Comparison of ENCODE assay signal across 12 cellular contexts in genomic region chr7:100224891-100225290, GRCh38. TPM values are rescaled to one million over a fixed set of nuclear protein-coding genes. Genes with fewer than 3 reads are reported as not detected.
DNase-seq lines count a peak whose midpoint lies in the region; ATAC-seq and TF ChIP-seq lines count a peak whose summit lies in the region.
"Not testable (repeated sequence)": the region's sequence is repeated elsewhere in the genome, so short reads cannot be mapped to it uniquely, and the experiment has no call there.
"Had no signal": no experiment of that assay in that cellular context is flagged by ENCODE, and none has a peak within 500 bp of the region (broad histone marks: within the 10 kb centered on the region; RNA-seq: fewer than 3 reads in every experiment).

No MANE protein-coding gene starts in this region.

- CTCF ChIA-PET in CD4-positive, alpha-beta memory T cell (lab: Charles Lee; ENCODE audit: partially characterized antibody); activated CD4-positive, alpha-beta memory T cell treated with anti-CD3 and anti-CD28 coated beads, Interleukin-2, amount 10 ng/mL, durations not matched to agents 7 days and 5 days (lab: Charles Lee): not testable (repeated sequence)

- H3K27me3 Mint-ChIP-seq in CD4-positive, alpha-beta memory T cell; T-helper 17 cell; activated CD4-positive, alpha-beta memory T cell treated with anti-CD3 and anti-CD28 coated beads, Interleukin-2, amount 10 ng/mL, durations not matched to agents 7 days and 5 days; activated T-helper 17 cell treated with anti-CD3 and anti-CD28 coated beads, Interleukin-2, amount 50 U/mL, for 72 hours; activated naive CD8-positive, alpha-beta T cell treated with anti-CD3 and anti-CD28 coated beads for 36 hours; naive B cell; stimulated activated naive B cell treated with anti-CD40 and anti-IgM and Interleukin-4, amounts not matched to agents 10 μg/mL and 1 μg/mL and 100 μg/mL, for 72 hours: not testable (repeated sequence)

- not testable (repeated sequence) for H3K79me2 ChIP-seq in OCI-LY1 (ENCODE audit: insufficient read depth, low read length)

- H3K27ac ChIP-seq in CD4-positive, alpha-beta memory T cell (ENCODE audit: low read depth, low read length): not testable (repeated sequence)
- H3K27ac ChIP-seq in OCI-LY1 (ENCODE audit: low read depth, low read length, poor library complexity, severe bottlenecking): peak overlapping the region; percentile 31

- H3K9me2 ChIP-seq in OCI-LY1 (ENCODE audit: low read depth, low read length): not testable (repeated sequence)

- not testable (repeated sequence) for H3K27me3 ChIP-seq in CD4-positive, alpha-beta memory T cell (ENCODE audit: insufficient read depth, low read length); OCI-LY1 (ENCODE audit: insufficient read depth, low read length)

- not testable (repeated sequence) for H3K9ac ChIP-seq in OCI-LY1 (ENCODE audit: low read length)

- ATAC-seq in T-helper 17 cell; activated T-helper 17 cell treated with anti-CD3 and anti-CD28 coated beads, Interleukin-2, amount 50 U/mL, for 72 hours (replicated peaks); naive B cell (ENCODE audit: low read depth in 2 of 2); stimulated activated naive B cell treated with anti-CD40 and anti-IgM and Interleukin-4, amounts not matched to agents 10 μg/mL and 1 μg/mL and 100 μg/mL, for 72 hours (replicated peaks): not testable (repeated sequence)

- H3K9me3 ChIP-seq in CD4-positive, alpha-beta memory T cell (ENCODE audit: control insufficient read depth in 1 of 2, low read length in 2 of 2); OCI-LY1 (ENCODE audit: low read length); T-helper 17 cell (ENCODE audit: control insufficient read depth, low read length, poor library complexity, severe bottlenecking): not testable (repeated sequence)

- H3K4me2 ChIP-seq in OCI-LY1 (ENCODE audit: low read length): not testable (repeated sequence)

- intact Hi-C loops in CD4-positive, alpha-beta memory T cell (cut with micrococcal nuclease): loop anchor here (5.0 kb wide), 1 partner anchor 308 kb away; the partner anchor contains the start of gene TRIM4

- not testable (repeated sequence) for H4K20me1 ChIP-seq in OCI-LY1 (ENCODE audit: insufficient read depth, low read length)

- not testable (repeated sequence) for H2AFZ ChIP-seq in OCI-LY1 (ENCODE audit: low read length)

- not testable (repeated sequence) for H3K36me3 ChIP-seq in CD4-positive, alpha-beta memory T cell (ENCODE audit: insufficient read depth, low read length)
- H3K36me3 ChIP-seq in OCI-LY1 (ENCODE audit: insufficient read depth, low read length): peaks cover 35% of the 10 kb centered on the region; the same call in 1 of the 2 replicates

- H3K4me3 Mint-ChIP-seq in CD4-positive, alpha-beta memory T cell: peak overlapping the region in 3 of 8 donors; percentile 3 to 12 (median 6)
- H3K4me3 Mint-ChIP-seq in T-helper 17 cell; activated CD4-positive, alpha-beta memory T cell treated with anti-CD3 and anti-CD28 coated beads, Interleukin-2, amount 10 ng/mL, durations not matched to agents 7 days and 5 days; stimulated activated naive B cell treated with anti-CD40 and anti-IgM and Interleukin-4, amounts not matched to agents 10 μg/mL and 1 μg/mL and 100 μg/mL, for 72 hours: not testable (repeated sequence)
- H3K4me3 Mint-ChIP-seq in activated T-helper 17 cell treated with anti-CD3 and anti-CD28 coated beads, Interleukin-2, amount 50 U/mL, for 72 hours: peak overlapping the region; percentile 97
- peak overlapping the region; percentile 89 for H3K4me3 Mint-ChIP-seq in activated naive CD8-positive, alpha-beta T cell treated with anti-CD3 and anti-CD28 coated beads for 36 hours
- peak overlapping the region in 2 of 8 donors; percentile 25 to 44 for H3K4me3 Mint-ChIP-seq in naive B cell

- TF ChIP-seq CTCF in OCI-LY1 (IDR thresholded peaks at IDR 0.05; ENCODE audit: low read length): not testable (repeated sequence)

- H3K4me1 ChIP-seq in CD4-positive, alpha-beta memory T cell (ENCODE audit: insufficient read depth, low read length): peaks cover 53% of the 10 kb centered on the region
- peaks cover 60% of the 10 kb centered on the region for H3K4me1 ChIP-seq in OCI-LY1 (ENCODE audit: insufficient read depth, low read length, severe bottlenecking)

- not testable (repeated sequence) for DNase-seq in CD4-positive, alpha-beta memory T cell; T-helper 17 cell; activated CD4-positive, alpha-beta memory T cell treated with anti-CD3 and anti-CD28 coated beads, Interleukin-2, amount 10 ng/mL, durations not matched to agents 7 days and 5 days; activated naive CD8-positive, alpha-beta T cell treated with anti-CD3 and anti-CD28 coated beads for 36 hours; naive B cell; stimulated activated naive B cell treated with anti-CD40 and anti-IgM and Interleukin-4, amounts not matched to agents 10 μg/mL and 1 μg/mL and 100 μg/mL, for 72 hours

- H3K27ac Mint-ChIP-seq in CD4-positive, alpha-beta memory T cell: peak overlapping the region in 6 of 7 donors; percentile 50 to 99 (median 82)
- H3K27ac Mint-ChIP-seq in T-helper 17 cell: peak overlapping the region; percentile 96
- peak overlapping the region; percentile 73 for H3K27ac Mint-ChIP-seq in activated CD4-positive, alpha-beta memory T cell treated with anti-CD3 and anti-CD28 coated beads, Interleukin-2, amount 10 ng/mL, durations not matched to agents 7 days and 5 days
- H3K27ac Mint-ChIP-seq in activated T-helper 17 cell treated with anti-CD3 and anti-CD28 coated beads, Interleukin-2, amount 50 U/mL, for 72 hours: peak overlapping the region; percentile 98
- peak overlapping the region; percentile 99 for H3K27ac Mint-ChIP-seq in activated naive CD8-positive, alpha-beta T cell treated with anti-CD3 and anti-CD28 coated beads for 36 hours
- peak overlapping the region in 4 of 6 donors; percentile 24 to 70 (median 53) for H3K27ac Mint-ChIP-seq in naive B cell
- H3K27ac Mint-ChIP-seq in stimulated activated naive B cell treated with anti-CD40 and anti-IgM and Interleukin-4, amounts not matched to agents 10 μg/mL and 1 μg/mL and 100 μg/mL, for 72 hours: peak overlapping the region; percentile 80

- H3K4me3 ChIP-seq in CD4-positive, alpha-beta memory T cell (ENCODE audit: low read length in 2 of 2); OCI-LY1 (ENCODE audit: low read depth, low read length, poor library complexity, severe bottlenecking): not testable (repeated sequence)

- POLR2A ChIA-PET in CD4-positive, alpha-beta memory T cell (lab: Charles Lee; ENCODE audit: partially characterized antibody): not testable (repeated sequence)
- POLR2A ChIA-PET in activated CD4-positive, alpha-beta memory T cell treated with anti-CD3 and anti-CD28 coated beads, Interleukin-2, amount 10 ng/mL, durations not matched to agents 7 days and 5 days (lab: Charles Lee): interaction anchor here (1.5 kb wide), 1 partner anchor 120 kb away, joined by 3 read pairs; no protein-coding TSS in a partner anchor

- H3K4me1 Mint-ChIP-seq in CD4-positive, alpha-beta memory T cell: peaks cover 12 to 77% (median 42%) of the 10 kb centered on the region in 4 donors
- H3K4me1 Mint-ChIP-seq in T-helper 17 cell: peaks cover 27% of the 10 kb centered on the region
- H3K4me1 Mint-ChIP-seq in activated CD4-positive, alpha-beta memory T cell treated with anti-CD3 and anti-CD28 coated beads, Interleukin-2, amount 10 ng/mL, durations not matched to agents 7 days and 5 days: peaks cover 46% of the 10 kb centered on the region
- not testable (repeated sequence) for H3K4me1 Mint-ChIP-seq in activated T-helper 17 cell treated with anti-CD3 and anti-CD28 coated beads, Interleukin-2, amount 50 U/mL, for 72 hours
- H3K4me1 Mint-ChIP-seq in activated naive CD8-positive, alpha-beta T cell treated with anti-CD3 and anti-CD28 coated beads for 36 hours: peaks cover 36% of the 10 kb centered on the region
- H3K4me1 Mint-ChIP-seq in naive B cell: peaks cover 16 to 70% (median 43%) of the 10 kb centered on the region in 3 donors
- peaks cover 23 to 70% of the 10 kb centered on the region in 2 donors for H3K4me1 Mint-ChIP-seq in stimulated activated naive B cell treated with anti-CD40 and anti-IgM and Interleukin-4, amounts not matched to agents 10 μg/mL and 1 μg/mL and 100 μg/mL, for 72 hours

- H3K9me3 Mint-ChIP-seq in CD4-positive, alpha-beta memory T cell; activated CD4-positive, alpha-beta memory T cell treated with anti-CD3 and anti-CD28 coated beads, Interleukin-2, amount 10 ng/mL, durations not matched to agents 7 days and 5 days; activated T-helper 17 cell treated with anti-CD3 and anti-CD28 coated beads, Interleukin-2, amount 50 U/mL, for 72 hours; activated naive CD8-positive, alpha-beta T cell treated with anti-CD3 and anti-CD28 coated beads for 36 hours; naive B cell; stimulated activated naive B cell treated with anti-CD40 and anti-IgM and Interleukin-4, amounts not matched to agents 10 μg/mL and 1 μg/mL and 100 μg/mL, for 72 hours: not testable (repeated sequence)

- H3F3A ChIP-seq in OCI-LY1 (ENCODE audit: insufficient read depth, low read length): not testable (repeated sequence)

- H3K36me3 Mint-ChIP-seq in CD4-positive, alpha-beta memory T cell: peaks cover 4 to 40% of the 10 kb centered on the region in 2 donors
- H3K36me3 Mint-ChIP-seq in T-helper 17 cell (ENCODE audit: low read depth); naive B cell: not testable (repeated sequence)
- peaks cover 71% of the 10 kb centered on the region for H3K36me3 Mint-ChIP-seq in activated CD4-positive, alpha-beta memory T cell treated with anti-CD3 and anti-CD28 coated beads, Interleukin-2, amount 10 ng/mL, durations not matched to agents 7 days and 5 days (ENCODE audit: low read depth)
- peaks cover 92% of the 10 kb centered on the region for H3K36me3 Mint-ChIP-seq in activated T-helper 17 cell treated with anti-CD3 and anti-CD28 coated beads, Interleukin-2, amount 50 U/mL, for 72 hours (ENCODE audit: low read depth)
- H3K36me3 Mint-ChIP-seq in activated naive CD8-positive, alpha-beta T cell treated with anti-CD3 and anti-CD28 coated beads for 36 hours: peaks cover 56% of the 10 kb centered on the region
- H3K36me3 Mint-ChIP-seq in stimulated activated naive B cell treated with anti-CD40 and anti-IgM and Interleukin-4, amounts not matched to agents 10 μg/mL and 1 μg/mL and 100 μg/mL, for 72 hours: peaks cover 17 to 28% of the 10 kb centered on the region in 2 donors

RNA-seq across cellular contexts. Expression of gene PVRIG, which starts 5.1 kb away (rescaled TPM):
- total RNA-seq in CD4-positive, alpha-beta memory T cell: 10 to 100 TPM; 77.4 to 85.2 TPM
- 10 to 100 TPM; 68.2 to 87.3 TPM for polyA plus RNA-seq in CD4-positive, alpha-beta memory T cell
- 10 to 100 TPM; 30.1 to 30.5 TPM for total RNA-seq in T-helper 17 cell
- total RNA-seq in activated CD4-positive, alpha-beta memory T cell treated with anti-CD3 and anti-CD28 coated beads, Interleukin-2, amount 10 ng/mL, durations not matched to agents 7 days and 5 days: 10 to 100 TPM; 70.5 to 71.8 TPM
- 10 to 100 TPM; 16.1 to 28.5 TPM for total RNA-seq in activated T-helper 17 cell treated with anti-CD3 and anti-CD28 coated beads, Interleukin-2, amount 50 U/mL, for 72 hours
- 10 to 100 TPM; 33.4 to 34.5 TPM for total RNA-seq in activated naive CD8-positive, alpha-beta T cell treated with anti-CD3 and anti-CD28 coated beads for 36 hours
- 10 to 100 TPM; 37.5 to 67.4 (median 56.4) TPM for polyA plus RNA-seq in naive B cell (ENCODE audit: low read depth in 6 of 6)
- total RNA-seq: G401, IMR-90, M059J had no signal
- polyA plus RNA-seq: IMR-90 had no signal

RNA-seq across cellular contexts. Expression of gene STAG3, which starts 47.2 kb away (rescaled TPM):
- 1 to 10 TPM; 6.5 to 7.7 TPM for total RNA-seq in CD4-positive, alpha-beta memory T cell
- polyA plus RNA-seq in CD4-positive, alpha-beta memory T cell: 1 to 10 TPM; 1.6 to 3.7 TPM
- 1 to 10 TPM; 4.0 to 4.8 TPM for total RNA-seq in T-helper 17 cell
- 10 to 100 TPM; 12.9 to 13.1 TPM for total RNA-seq in activated CD4-positive, alpha-beta memory T cell treated with anti-CD3 and anti-CD28 coated beads, Interleukin-2, amount 10 ng/mL, durations not matched to agents 7 days and 5 days
- total RNA-seq in activated T-helper 17 cell treated with anti-CD3 and anti-CD28 coated beads, Interleukin-2, amount 50 U/mL, for 72 hours: 10 to 100 TPM in 1 of 2 donors, 1 to 10 TPM in 1; 7.8 to 22.1 TPM
- total RNA-seq in activated naive CD8-positive, alpha-beta T cell treated with anti-CD3 and anti-CD28 coated beads for 36 hours: 10 to 100 TPM; 21.1 to 21.4 TPM
- 100 to 1,000 TPM in 5 of 6 donors, 10 to 100 TPM in 1; 97.1 to 221 (median 129) TPM for polyA plus RNA-seq in naive B cell (ENCODE audit: low read depth in 6 of 6)

RNA-seq across cellular contexts. Expression of gene GPC2, which starts 47.7 kb away (rescaled TPM):
- 10 to 100 TPM; 11.8 to 12.5 TPM for total RNA-seq in CD4-positive, alpha-beta memory T cell
- under 1 TPM in 1 of 2 donors, not detected in 1; 0.73 TPM for polyA plus RNA-seq in CD4-positive, alpha-beta memory T cell
- total RNA-seq in T-helper 17 cell: 1 to 10 TPM; 5.0 to 8.5 TPM
- total RNA-seq in activated CD4-positive, alpha-beta memory T cell treated with anti-CD3 and anti-CD28 coated beads, Interleukin-2, amount 10 ng/mL, durations not matched to agents 7 days and 5 days: 1 to 10 TPM; 3.8 to 4.8 TPM
- 1 to 10 TPM; 2.8 to 4.9 TPM for total RNA-seq in activated T-helper 17 cell treated with anti-CD3 and anti-CD28 coated beads, Interleukin-2, amount 50 U/mL, for 72 hours
- total RNA-seq in activated naive CD8-positive, alpha-beta T cell treated with anti-CD3 and anti-CD28 coated beads for 36 hours: 1 to 10 TPM; 3.6 to 3.9 TPM
- under 1 TPM in 4 of 6 donors, not detected in 2; 0.18 to 0.84 (median 0.28) TPM for polyA plus RNA-seq in naive B cell (ENCODE audit: low read depth in 6 of 6)
- polyA plus RNA-seq: CD14-positive monocyte had no signal

RNA-seq across cellular contexts. Expression of gene GAL3ST4, which starts 56.5 kb away (rescaled TPM):
- total RNA-seq in CD4-positive, alpha-beta memory T cell: 1 to 10 TPM; 8.0 to 8.9 TPM
- polyA plus RNA-seq in CD4-positive, alpha-beta memory T cell: 1 to 10 TPM; 2.3 to 5.0 TPM
- 1 to 10 TPM; 5.0 to 6.5 TPM for total RNA-seq in T-helper 17 cell
- 1 to 10 TPM; 2.4 to 2.7 TPM for total RNA-seq in activated CD4-positive, alpha-beta memory T cell treated with anti-CD3 and anti-CD28 coated beads, Interleukin-2, amount 10 ng/mL, durations not matched to agents 7 days and 5 days
- total RNA-seq in activated T-helper 17 cell treated with anti-CD3 and anti-CD28 coated beads, Interleukin-2, amount 50 U/mL, for 72 hours: 1 to 10 TPM; 1.1 to 3.9 TPM
- 1 to 10 TPM; 2.9 to 3.6 TPM for total RNA-seq in activated naive CD8-positive, alpha-beta T cell treated with anti-CD3 and anti-CD28 coated beads for 36 hours
- polyA plus RNA-seq in naive B cell (ENCODE audit: low read depth in 6 of 6): under 1 TPM in 5 of 6 donors, not detected in 1; 0.13 to 0.40 (median 0.23) TPM
- polyA plus RNA-seq: CD14-positive monocyte had no signal
